Comparison of ENCODE assay signal across 11 cellular contexts in the genomic region with DNA sequence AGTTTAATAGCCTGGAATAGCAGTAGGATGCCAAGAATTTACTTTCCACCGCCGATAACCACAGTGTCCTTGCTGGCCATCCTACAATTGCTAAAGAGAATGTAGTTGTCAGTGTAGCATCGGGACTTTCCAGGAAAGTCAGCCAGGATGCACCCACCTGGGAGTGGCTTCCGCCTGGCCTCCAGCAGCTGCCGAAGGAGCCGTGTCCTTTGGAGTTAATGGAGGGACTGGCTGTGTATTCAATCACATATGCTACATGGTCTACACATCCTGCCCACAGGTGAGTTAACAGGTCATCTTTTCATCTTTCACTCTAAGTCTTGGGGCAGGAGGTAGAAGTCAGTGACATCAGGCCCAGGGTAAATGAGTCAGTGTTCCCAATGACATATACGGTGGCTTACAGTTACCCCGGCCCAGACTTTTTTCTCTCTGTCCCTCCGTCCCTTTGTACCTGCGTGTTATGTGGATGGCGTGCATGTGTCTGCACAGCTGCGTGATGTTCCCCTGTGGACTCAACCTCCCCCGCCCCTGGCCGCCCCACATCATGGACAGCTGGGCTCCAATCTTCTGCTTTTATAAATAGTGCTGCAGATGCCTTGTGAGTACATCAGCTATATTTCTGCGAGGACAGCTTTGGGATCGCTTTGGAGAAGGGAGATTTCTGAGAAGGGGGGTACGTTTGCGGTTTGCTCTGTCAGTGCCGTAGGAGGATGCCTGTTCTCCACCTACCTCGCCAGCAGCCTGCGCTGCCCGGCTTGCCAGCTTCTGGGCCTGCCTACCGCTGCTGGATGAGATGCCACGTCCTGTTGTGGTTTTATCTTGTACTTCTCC.
A peak's percentile ranks its signal among the peaks of the same experiment; 100 is the strongest.
DNase-seq lines count a peak whose midpoint lies in the region; ATAC-seq and TF ChIP-seq lines count a peak whose summit lies in the region.
"Had no signal": no experiment of that assay in that cellular context is flagged by ENCODE, and none has a peak within 500 bp of the region (broad histone marks: within the 10 kb centered on the region; RNA-seq: fewer than 3 reads in every experiment).

No MANE protein-coding gene starts in this region.

- H3K27me3 ChIP-seq in BLaER1 treated with 17β-estradiol and CSF1 and Interleukin-3, amounts not matched to agents 10 nM and 100 nM, result no peaks in the 10 kb centered on the region

- peaks cover 13 to 67% (median 38%) of the 10 kb centered on the region in 11 experiments for H3K36me3 ChIP-seq in BLaER1 treated with 17β-estradiol and CSF1 and Interleukin-3, amounts not matched to agents 10 nM and 100 nM
- no peaks in the 10 kb centered on the region for H3K36me3 ChIP-seq in SK-N-MC (ENCODE audit: insufficient read depth, low read length)

- no TSS peak for BruUV-seq in Calu3 (replicated peaks; lab: Mats Ljungman, UMichigan)

- no peak overlapping the region for H3K9ac ChIP-seq in BLaER1 treated with 17β-estradiol and CSF1 and Interleukin-3, amounts not matched to agents 10 nM and 100 nM
- H3K9ac ChIP-seq in SK-N-MC (ENCODE audit: insufficient read length), result no peak overlapping the region

- H3K27ac ChIP-seq in BLaER1 treated with 17β-estradiol and CSF1 and Interleukin-3, amounts not matched to agents 10 nM and 100 nM, result no peak overlapping the region
- H3K27ac ChIP-seq in SK-N-MC, result peak overlapping the region; percentile 92
- peak overlapping the region; percentile 64 for H3K27ac ChIP-seq in angular gyrus (ENCODE audit: low read depth, low read length)

- intact Hi-C loops in Calu3 (cut with micrococcal nuclease; ENCODE audit: unreplicated experiment), result no loop called here

- H4K20me1 ChIP-seq in BLaER1 treated with 17β-estradiol and CSF1 and Interleukin-3, amounts not matched to agents 10 nM and 100 nM, result peaks cover 82 to 98% (median 94%) of the 10 kb centered on the region in 11 experiments

- TF ChIP-seq POLR2A in GM18505 (IDR thresholded peaks at IDR 0.05; ENCODE audit: borderline replicate concordance, extremely low read depth, insufficient read depth, insufficient read length), result no peak

- H3K4me1 ChIP-seq in BLaER1 treated with 17β-estradiol and CSF1 and Interleukin-3, amounts not matched to agents 10 nM and 100 nM, result peaks cover 11 to 17% (median 14%) of the 10 kb centered on the region in 10 experiments

- no peak overlapping the region for H3K4me3 ChIP-seq in BLaER1 treated with 17β-estradiol and CSF1 and Interleukin-3, amounts not matched to agents 10 nM and 100 nM
- H3K4me3 ChIP-seq in SK-N-MC, result no peak overlapping the region
- H3K4me3 ChIP-seq: smooth muscle cell had no signal

- no peaks in the 10 kb centered on the region for H3K27me3 Mint-ChIP-seq in naive thymus-derived CD8-positive, alpha-beta T cell
- no peaks in the 10 kb centered on the region for H3K27me3 Mint-ChIP-seq in Calu3 (ENCODE audit: unreplicated experiment)

- peak; percentile 46 to 71 for ATAC-seq in naive thymus-derived CD8-positive, alpha-beta T cell
- no peak for ATAC-seq in GM18505 (IDR thresholded peaks at IDR 0.05; ENCODE audit: unreplicated experiment)

- POLR2A ChIA-PET in naive thymus-derived CD8-positive, alpha-beta T cell (lab: Charles Lee), result no interaction called here

- CTCF ChIA-PET in Calu3 (lab: Charles Lee), result no interaction called here

- H3K4me1 Mint-ChIP-seq in naive thymus-derived CD8-positive, alpha-beta T cell, result peaks cover 7 to 23% (median 13%) of the 10 kb centered on the region in 4 donors
- H3K4me1 Mint-ChIP-seq in Calu3 (ENCODE audit: low read depth, unreplicated experiment), result no peaks in the 10 kb centered on the region

- TF ChIP-seq CTCF in GM10266 (IDR thresholded peaks at IDR 0.05; ENCODE audit: control insufficient read depth, insufficient read depth, low read depth, missing control alignments) (no peak), Calu3 (IDR thresholded peaks at IDR 0.05; ENCODE audit: unreplicated experiment) (no peak)

- no peak for DNase-seq in SK-N-MC (ENCODE audit: low read depth, low spot score)
- peak in 3 of 10 donors; percentile 26 to 31 (median 31) for DNase-seq in naive thymus-derived CD8-positive, alpha-beta T cell
- no peak for DNase-seq in GM10266 (ENCODE audit: extremely low spot score)
- no peak for DNase-seq in Calu3
- no peak for DNase-seq in T1000 (lab: John Stamatoyannopoulos, UW)
- DNase-seq: effector CD4-positive, alpha-beta T cell; SW 1271 had no signal

- H3K9me3 ChIP-seq in BLaER1 treated with 17β-estradiol and CSF1 and Interleukin-3, amounts not matched to agents 10 nM and 100 nM (replicated peaks in 1 of 11), result peaks cover 0 to 18% (median 6%) of the 10 kb centered on the region in 11 experiments; a peak in 18 of 22 replicates
- no peaks in the 10 kb centered on the region for H3K9me3 ChIP-seq in SK-N-MC (ENCODE audit: low read depth, low read length)

- H3K4me3 Mint-ChIP-seq in naive thymus-derived CD8-positive, alpha-beta T cell, result peak overlapping the region in 8 of 10 donors; percentile 34 to 64 (median 48)
- no peak overlapping the region for H3K4me3 Mint-ChIP-seq in Calu3 (ENCODE audit: low read depth, unreplicated experiment)

- H3K4me2 ChIP-seq in BLaER1 treated with 17β-estradiol and CSF1 and Interleukin-3, amounts not matched to agents 10 nM and 100 nM, result peak overlapping the region in 9 of 11 experiments; percentile 17 to 52 (median 35); a peak in 16 of 22 replicates
- H3K4me2 ChIP-seq: smooth muscle cell had no signal

- H3K9me3 Mint-ChIP-seq in naive thymus-derived CD8-positive, alpha-beta T cell, result no peaks in the 10 kb centered on the region
- H3K9me3 Mint-ChIP-seq in Calu3 (ENCODE audit: low read depth, unreplicated experiment), result no peaks in the 10 kb centered on the region

- H3K36me3 Mint-ChIP-seq in naive thymus-derived CD8-positive, alpha-beta T cell, result no peaks in the 10 kb centered on the region
- no peaks in the 10 kb centered on the region for H3K36me3 Mint-ChIP-seq in Calu3 (ENCODE audit: insufficient read depth, unreplicated experiment)

- H3K27ac Mint-ChIP-seq in naive thymus-derived CD8-positive, alpha-beta T cell, result peak overlapping the region in 6 of 10 donors; percentile 21 to 87 (median 55)
- no peak overlapping the region for H3K27ac Mint-ChIP-seq in Calu3 (ENCODE audit: unreplicated experiment)

Comparison
In these comparisons a context has a peak if more than half of its experiments do, and no peak if none do; other contexts are left out.
1. H3K27ac ChIP-seq: peak in SK-N-MC (single experiment) and angular gyrus (single experiment); none in BLaER1 treated with 17β-estradiol and CSF1 and Interleukin-3, amounts not matched to agents 10 nM and 100 nM (0 of 11).